34 cellular contexts compared by ENCODE assay signal in genomic region chr6:117396228-117396627, GRCh38. TPM values are rescaled to one million over a fixed set of nuclear protein-coding genes. Genes with fewer than 3 reads are reported as not detected.
DNase-seq lines count a peak whose midpoint lies in the region; ATAC-seq, FAIRE-seq and TF ChIP-seq lines count a peak whose summit lies in the region.
"Had no signal": no experiment of that assay in that cellular context is flagged by ENCODE, and none has a peak within 500 bp of the region (broad histone marks: within the 10 kb centered on the region; RNA-seq: fewer than 3 reads in every experiment).

No MANE protein-coding gene starts in this region.

- no TSS peak for BruUV-seq in K562 (replicated peaks; lab: Mats Ljungman, UMichigan)
- no TSS peak for BruUV-seq in HepG2 (replicated peaks; lab: Mats Ljungman, UMichigan)

- no peak overlapping the region for H4K91ac ChIP-seq in neuronal stem cell (ENCODE audit: low read depth, low read length, poor library complexity)

- H3K9me1 ChIP-seq in K562 (ENCODE audit: control insufficient read depth, insufficient read depth, low read length), result no peaks in the 10 kb centered on the region

- ATAC-seq in K562, result no peak
- ATAC-seq in HepG2, result no peak
- ATAC-seq: natural killer cell treated with Interleukin-12 subunit alpha and Interleukin-12 subunit beta and Interleukin-15 and Interleukin-18, amount 100 ng/mL, for 72 hours; Panc1; stimulated activated memory B cell treated with anti-CD40 and anti-IgM and Interleukin-4, amounts not matched to agents 10 μg/mL and 1 μg/mL and 100 μg/mL, for 72 hours; upper lobe of right lung had no signal

- H3K4me2 ChIP-seq in K562 (ENCODE audit: insufficient read depth, low read length), result no peak overlapping the region
- H3K4me2 ChIP-seq in HepG2 (ENCODE audit: low read depth, low read length), result no peak overlapping the region
- no peak overlapping the region for H3K4me2 ChIP-seq in neuronal stem cell (ENCODE audit: insufficient read depth, low read length, poor library complexity, severe bottlenecking)

- H3K4me3 ChIP-seq in K562 (no peak overlapping the region), HepG2 (replicated peaks in 1 of 3; ENCODE audit: insufficient read depth in 1 of 3, low read depth in 2 of 3, low read length in 3 of 3) (no peak overlapping the region), neuronal stem cell (ENCODE audit: low read length in 2 of 2) (no peak overlapping the region)
- H3K4me3 ChIP-seq: MG63, ovary, upper lobe of right lung had no signal

- H2BK12ac ChIP-seq in neuronal stem cell (ENCODE audit: low read length), result no peak overlapping the region

- no peak overlapping the region for H2BK120ac ChIP-seq in neuronal stem cell (ENCODE audit: low read depth, low read length)

- H3K27ac ChIP-seq in K562 (ENCODE audit: extremely low read depth, low read depth, low read length) (no peak overlapping the region), HepG2 (ENCODE audit: extremely low read length, insufficient read depth, low read length) (no peak overlapping the region), neuronal stem cell (replicated peaks; ENCODE audit: low read length) (no peak overlapping the region)
- H3K27ac ChIP-seq: C4-2B, ovary, upper lobe of right lung had no signal

- intact Hi-C loops in K562 (cut with micrococcal nuclease), result no loop called here
- intact Hi-C loops in HepG2 (cut with micrococcal nuclease; ENCODE audit: unreplicated experiment), result no loop called here

- no peak overlapping the region for H3K14ac ChIP-seq in neuronal stem cell (ENCODE audit: low read length)

- CTCF ChIA-PET in K562 (lab: Yijun Ruan, JAX; ENCODE audit: low intra/inter-chr PET ratio) (no interaction called here), HepG2 (lab: Yijun Ruan, JAX; ENCODE audit: low intra/inter-chr PET ratio, low total read pairs) (no interaction called here)

- TF ChIP-seq RAD21 in K562 (CRISPR knock-in tag; conservative IDR thresholded peaks at IDR 0.05 in 1 of 2, IDR thresholded peaks at IDR 0.05 in 1 of 2) (no peak), HepG2 (CRISPR knock-in tag; IDR thresholded peaks at IDR 0.05) (no peak)

- no peaks in the 10 kb centered on the region for H3K36me3 ChIP-seq in K562 (ENCODE audit: control insufficient read depth, insufficient read depth, low read length)
- H3K36me3 ChIP-seq in HepG2 (replicated peaks in 1 of 2; ENCODE audit: control insufficient read depth in 1 of 2, insufficient read depth in 2 of 2, low read length in 2 of 2), result no peaks in the 10 kb centered on the region
- H3K36me3 ChIP-seq in neuronal stem cell (replicated peaks in 1 of 2; ENCODE audit: control insufficient read depth in 2 of 2, insufficient read depth in 2 of 2, low read length in 2 of 2), result no peaks in the 10 kb centered on the region
- H3K36me3 ChIP-seq: MG63, ovary, upper lobe of right lung had no signal

- no peak overlapping the region for H3K4ac ChIP-seq in neuronal stem cell (ENCODE audit: low read length)

- H3K27me3 ChIP-seq in K562 (ENCODE audit: control insufficient read depth in 2 of 2, insufficient read depth in 2 of 2, low read length in 2 of 2) (no peaks in the 10 kb centered on the region; a peak in 2 of 5 replicates), HepG2 (ENCODE audit: control insufficient read depth in 1 of 2, insufficient read depth in 2 of 2, low read length in 2 of 2) (no peaks in the 10 kb centered on the region), neuronal stem cell (ENCODE audit: control insufficient read depth in 3 of 3, insufficient read depth in 3 of 3, low read depth in 1 of 3, low read length in 3 of 3) (no peaks in the 10 kb centered on the region)
- H3K27me3 ChIP-seq: MG63, ovary, upper lobe of right lung had no signal

- no peak overlapping the region for H3K9ac ChIP-seq in K562 (ENCODE audit: insufficient read depth in 1 of 2, low read depth in 2 of 2, low read length in 2 of 2)
- no peak overlapping the region for H3K9ac ChIP-seq in HepG2 (ENCODE audit: insufficient read depth, low read depth, low read length)
- H3K9ac ChIP-seq in neuronal stem cell (ENCODE audit: low read depth, low read length, poor library complexity), result no peak overlapping the region

- 1% methylated on average over 4 of the region's 4 CpGs for WGBS in K562 (ENCODE audit: insufficient coverage, low coverage, missing lambda C conversion rate)
- 1% methylated on average over 4 of the region's 4 CpGs for WGBS in HepG2 (ENCODE audit: low lambda C conversion rate)
- no CpG with 5 or more reads among the region's 4 CpGs for WGBS in neuronal stem cell (ENCODE audit: extremely low coverage in 2 of 2, insufficient read length in 2 of 2, insufficient replicate concordance in 1 of 2), 2 donors

- TF ChIP-seq EP300 in K562 (IDR thresholded peaks at IDR 0.05; ENCODE audit: low read length) (no peak), HepG2 (IDR thresholded peaks at IDR 0.05; ENCODE audit: low read depth in 2 of 2, low read length in 2 of 2) (peak in 1 of 2 experiments; percentile 34; a peak in 1 of 4 replicates), HepG2 (CRISPR knock-in tag; IDR thresholded peaks at IDR 0.05; ENCODE audit: borderline replicate concordance) (no peak)

- no peak overlapping the region for H4K8ac ChIP-seq in neuronal stem cell (ENCODE audit: low read depth, low read length)

- POLR2A ChIA-PET in K562 (lab: Yijun Ruan, JAX), result no interaction called here
- POLR2A ChIA-PET in HepG2 (lab: Yijun Ruan, JAX), result no interaction called here

- peak; percentile 27 for DNase-seq in MV-4-11 (lab: John Stamatoyannopoulos, UW)
- no peak for DNase-seq in K562 (ENCODE audit: extremely low read depth in 1 of 4, low spot score in 3 of 4)
- peak; percentile 29 for DNase-seq in HepG2 (ENCODE audit: low spot score)
- no peak for DNase-seq in SKM-1 treated with dmso at 0.1 percent for 144 hours (lab: John Stamatoyannopoulos, UW; ENCODE audit: unreplicated experiment)
- no peak for DNase-seq in OCI-M1 (lab: John Stamatoyannopoulos, UW)
- DNase-seq in HTR-8/SVneo (ENCODE audit: insufficient read length, low spot score), result no peak
- DNase-seq in neuronal stem cell (ENCODE audit: low spot score), result no peak
- DNase-seq: activated B cell treated with CpG ODN at 0.5 μM for 24 hours; activated CD4-positive, alpha-beta T cell treated with anti-CD3 and anti-CD28 coated beads, Interleukin-2, amount 50 U/mL, for 1 hour; activated naive CD4-positive, alpha-beta T cell treated with anti-CD3 and anti-CD28 coated beads, Interleukin-2, amount 10 ng/mL, durations not matched to agents 7 days and 5 days; cortex of kidney; DMS79; foreskin melanocyte; GF-D8; H9; hippocampal formation; immature natural killer cell; KBM-7; MG63; NCI-H146; NCI-H446; ovary; SIG-M5; stimulated activated CD4-positive, alpha-beta T cell treated with anti-CD3 and anti-CD28 coated beads, Interleukin-4, amount 100 ng/mL, for 4 hours; substantia nigra; SW 1271; upper lobe of right lung had no signal

- in situ Hi-C loops in K562 (cut with MboI) (no loop called here), HepG2 (cut with HindIII; ENCODE audit: extremely low pct_ligation_motif_present, low pct_unique_long_range_greater_than_20kb) (no loop called here)

- no peak overlapping the region for H3K23ac ChIP-seq in neuronal stem cell (ENCODE audit: low read depth, low read length, poor library complexity)

- no peak for TF ChIP-seq POLR2A in K562 (conservative IDR thresholded peaks at IDR 0.05)
- no peak for TF ChIP-seq POLR2A in HepG2 (IDR thresholded peaks at IDR 0.05; ENCODE audit: insufficient read depth in 1 of 2, low read depth in 2 of 2, low read length in 2 of 2)

- no peaks in the 10 kb centered on the region for H4K20me1 ChIP-seq in K562 (replicated peaks; ENCODE audit: control insufficient read depth, insufficient read depth, low read length)
- no peaks in the 10 kb centered on the region for H4K20me1 ChIP-seq in HepG2 (ENCODE audit: insufficient read depth, low read length)

- H3K4me1 ChIP-seq in K562 (replicated peaks in 1 of 2; ENCODE audit: control insufficient read depth in 2 of 2, insufficient read depth in 2 of 2, low read length in 2 of 2) (no peaks in the 10 kb centered on the region; a peak in 1 of 5 replicates), HepG2 (ENCODE audit: insufficient read depth, low read length) (peaks cover 14% of the 10 kb centered on the region; the same call in 1 of the 2 replicates), neuronal stem cell (ENCODE audit: control insufficient read depth in 2 of 2, insufficient read depth in 1 of 2, low read depth in 1 of 2, low read length in 2 of 2) (no peaks in the 10 kb centered on the region)
- H3K4me1 ChIP-seq: upper lobe of right lung had no signal

- no peaks in the 10 kb centered on the region for H3K79me1 ChIP-seq in neuronal stem cell (ENCODE audit: low read depth, low read length)

- TF ChIP-seq CTCF in K562 (IDR thresholded peaks at IDR 0.05 in 2 of 3, conservative IDR thresholded peaks at IDR 0.05 in 1 of 3; ENCODE audit: insufficient read depth in 2 of 3, low read depth in 1 of 3, low read length in 3 of 3) (no peak), HepG2 (CRISPR knock-in tag; IDR thresholded peaks at IDR 0.05) (no peak)

- no peak overlapping the region for H2AK5ac ChIP-seq in neuronal stem cell (ENCODE audit: low read depth, low read length)

- H3K79me2 ChIP-seq in K562 (ENCODE audit: control insufficient read depth, insufficient read depth, low read length) (no peaks in the 10 kb centered on the region), HepG2 (ENCODE audit: insufficient read depth, low read length) (no peaks in the 10 kb centered on the region)

- H2BK5ac ChIP-seq in neuronal stem cell (ENCODE audit: low read length), result no peak overlapping the region

- H3K18ac ChIP-seq in neuronal stem cell (ENCODE audit: low read length), result no peak overlapping the region

- H2AFZ ChIP-seq in K562 (ENCODE audit: low read depth, low read length) (no peak overlapping the region), HepG2 (ENCODE audit: low read length) (no peak overlapping the region), neuronal stem cell (ENCODE audit: low read length) (no peak overlapping the region)

- FAIRE-seq in K562 (lab: Jason Lieb, UNC), result peak; percentile 37
- FAIRE-seq in HepG2 (lab: Jason Lieb, UNC), result peak; percentile 23
- no peak for FAIRE-seq in HTR-8/SVneo (lab: Jason Lieb, UNC)
- FAIRE-seq: bronchial epithelial cell had no signal

- H2BK15ac ChIP-seq in neuronal stem cell (ENCODE audit: low read length), result no peak overlapping the region

- H3K9me3 ChIP-seq in K562 (replicated peaks; ENCODE audit: control insufficient read depth, insufficient read depth, low read depth, low read length), result no peaks in the 10 kb centered on the region
- no peaks in the 10 kb centered on the region for H3K9me3 ChIP-seq in HepG2 (ENCODE audit: low read length)
- no peaks in the 10 kb centered on the region for H3K9me3 ChIP-seq in neuronal stem cell (replicated peaks in 1 of 2; ENCODE audit: control insufficient read depth in 2 of 2, insufficient read depth in 1 of 2, low read depth in 1 of 2, low read length in 2 of 2)
- H3K9me3 ChIP-seq: MG63, ovary, upper lobe of right lung had no signal

RNA-seq across cellular contexts. Expression of gene ROS1, which starts 29.5 kb away (rescaled TPM):
- not detected in 2 replicates for total RNA-seq in K562 (2011; cell fraction: chromatin; rRNA removed; ENCODE audit: low replicate concordance)
- not detected in 2 replicates for total RNA-seq in K562 (2011; cell fraction: nucleolus; rRNA removed)
- not detected in 2 replicates for total RNA-seq in K562 (2011; cell fraction: nucleoplasm; rRNA removed)
- total RNA-seq in K562 (2014; rRNA removed), result not detected in 2 replicates
- 0.03 and 0.04 TPM in 2 replicates for total RNA-seq in K562 (2014; rRNA removed; fragmentation: Illumina TruSeq; extraction: Trizol)
- under 0.01 TPM in 2 replicates for total RNA-seq in K562 (2015; rRNA removed; fragmentation: Illumina TruSeq; extraction: Trizol)
- 0.07 and 0.16 TPM in 2 replicates for total RNA-seq in K562 (2021)
- polyA plus RNA-seq in K562 (2011; rRNA removed), result not detected in 2 replicates
- not detected in 2 replicates for polyA plus RNA-seq in K562 (2011; cell fraction: cytosol; rRNA removed)
- polyA plus RNA-seq in K562 (2011; cell fraction: nucleus; rRNA removed), result not detected in 2 replicates
- 0.01 and 0.06 TPM in 2 replicates for polyA plus RNA-seq in K562 (2012)
- polyA plus RNA-seq in K562 (2014; fragmentation: Illumina TruSeq; extraction: Trizol), result not detected in 2 replicates
- polyA plus RNA-seq in K562 (2014; fragmentation: Nextera tagmentation; extraction: Ambion mirVana), result not detected
- not detected in 2 replicates for polyA plus RNA-seq in K562 (2014; rRNA removed)
- not detected in 2 replicates for polyA minus RNA-seq in K562 (2011; rRNA and poly(A)+ RNA removed)
- polyA minus RNA-seq in K562 (2011; cell fraction: cytosol; rRNA and poly(A)+ RNA removed), result not detected in 2 replicates
- not detected in 2 replicates for polyA minus RNA-seq in K562 (2011; cell fraction: nucleus; rRNA and poly(A)+ RNA removed)
- not detected in 2 replicates for total RNA-seq in HepG2 (2016; rRNA removed; fragmentation: Illumina TruSeq; extraction: Trizol)
- total RNA-seq in HepG2 (2016; cell fraction: cytosol; rRNA removed; fragmentation: Illumina TruSeq; extraction: Trizol; ENCODE audit: low read depth), result not detected in 2 replicates
- total RNA-seq in HepG2 (2016; cell fraction: insoluble cytoplasmic fraction; rRNA removed; fragmentation: Illumina TruSeq; extraction: Trizol), result 0.02 TPM in 1 of 2 replicates, not detected in the other
- not detected in 2 replicates for total RNA-seq in HepG2 (2016; cell fraction: membrane; rRNA removed; fragmentation: Illumina TruSeq; extraction: Trizol)
- not detected in 2 replicates for total RNA-seq in HepG2 (2016; cell fraction: nucleus; rRNA removed; fragmentation: Illumina TruSeq; extraction: Trizol)
- not detected in 2 replicates for polyA plus RNA-seq in HepG2 (2011; rRNA removed)
- not detected in 2 replicates for polyA plus RNA-seq in HepG2 (2011; cell fraction: cytosol; rRNA removed)
- polyA plus RNA-seq in HepG2 (2011; cell fraction: nucleus; rRNA removed), result 0.02 TPM in 1 of 2 replicates, not detected in the other
- polyA plus RNA-seq in HepG2 (2012), result not detected in 2 replicates
- polyA plus RNA-seq in HepG2 (2016; cell fraction: cytosol; fragmentation: Illumina TruSeq; extraction: Trizol; ENCODE audit: low read depth), result not detected in 2 replicates
- not detected in 2 replicates for polyA plus RNA-seq in HepG2 (2016; cell fraction: insoluble cytoplasmic fraction; fragmentation: Illumina TruSeq; extraction: Trizol; ENCODE audit: low read depth)
- not detected in 2 replicates for polyA plus RNA-seq in HepG2 (2016; cell fraction: membrane; fragmentation: Illumina TruSeq; extraction: Trizol; ENCODE audit: low read depth)
- not detected in 2 replicates for polyA plus RNA-seq in HepG2 (2016; cell fraction: nucleus; fragmentation: Illumina TruSeq; extraction: Trizol; ENCODE audit: insufficient read depth, low read depth)
- not detected in 2 replicates for polyA minus RNA-seq in HepG2 (2011; rRNA and poly(A)+ RNA removed; ENCODE audit: low replicate concordance)
- polyA minus RNA-seq in HepG2 (2011; cell fraction: cytosol; rRNA and poly(A)+ RNA removed), result not detected in 2 replicates
- under 0.01 TPM in 1 of 2 replicates, not detected in the other for polyA minus RNA-seq in HepG2 (2011; cell fraction: nucleus; rRNA and poly(A)+ RNA removed)
- polyA plus RNA-seq in neuronal stem cell (2013, experiment 1 of 2), result not detected
- not detected for polyA plus RNA-seq in neuronal stem cell (2013, experiment 2 of 2)
- total RNA-seq: activated B cell treated with CpG ODN at 0.5 μM for 24 hours; H9; mesothelial cell of epicardium; natural killer cell treated with Interleukin-12 subunit alpha and Interleukin-12 subunit beta and Interleukin-15 and Interleukin-18, amount 100 ng/mL, for 72 hours had no signal
- polyA plus RNA-seq: esophagus, immature natural killer cell, ovary had no signal

Comparison
In these comparisons a context has a peak if more than half of its experiments do, and no peak if none do; other contexts are left out.
1. DNase-seq: peak in MV-4-11 (single experiment) and HepG2 (single experiment); none in K562 (0 of 4), SKM-1 treated with dmso at 0.1 percent for 144 hours (single experiment), OCI-M1 (single experiment), HTR-8/SVneo (single experiment) and neuronal stem cell (single experiment).